ENCODE assay signal across 8 cellular contexts in genomic region chr1:64268653-64269557, GRCh38.
DNase-seq lines count a peak whose midpoint lies in the region; TF ChIP-seq lines count a peak whose summit lies in the region.

No MANE protein-coding gene starts in this region.

- H3K56ac ChIP-seq in H9 (ENCODE audit: insufficient read length, low read depth, low read length) = no peak overlapping the region

- no peak overlapping the region for H2BK120ac ChIP-seq in H9 (ENCODE audit: low read depth, low read length, poor library complexity, severe bottlenecking)

- no peak overlapping the region for H3K14ac ChIP-seq in H9 (ENCODE audit: insufficient read depth, low read length)

- H3K23ac ChIP-seq in H9 (ENCODE audit: insufficient read length, low read depth, low read length) = no peak overlapping the region

- TF ChIP-seq CTCF in H9 (conservative IDR thresholded peaks at IDR 0.05) (peak; percentile 94), astrocyte of the spinal cord (IDR thresholded peaks at IDR 0.05; ENCODE audit: low read depth, low read length) (peak; percentile 67)

- H3K9me3 Mint-ChIP-seq in H9 = peaks cover 11 to 16% of the 10 kb centered on the region in 2 experiments

- in situ Hi-C loops in astrocyte of the spinal cord (cut with HindIII; ENCODE audit: low sequenced_read_pairs) = no loop called here

- H4K91ac ChIP-seq in H9 (ENCODE audit: insufficient read length, low read depth, low read length) = no peak overlapping the region

- H2BK15ac ChIP-seq in H9 (ENCODE audit: low read depth, low read length) = no peak overlapping the region

- H3K4me2 ChIP-seq in H9 (ENCODE audit: insufficient read depth, insufficient read length, low read length) = no peak overlapping the region

- no peak overlapping the region for H2AK5ac ChIP-seq in H9 (ENCODE audit: insufficient read length, low read length)

- no peak overlapping the region for H2BK12ac ChIP-seq in H9 (ENCODE audit: insufficient read length, low read depth, low read length)

- peaks cover 2% of the 10 kb centered on the region; the same call in 1 of the 2 replicates for H3K4me1 ChIP-seq in H9 (ENCODE audit: insufficient read depth, low read length)
- H3K4me1 ChIP-seq in iPS DF 6.9 (ENCODE audit: control insufficient read depth, insufficient read depth, low read length) = no peaks in the 10 kb centered on the region

- H3K79me1 ChIP-seq in H9 (ENCODE audit: insufficient read depth, low read depth, low read length, poor library complexity, severe bottlenecking) = no peaks in the 10 kb centered on the region

- H3K27ac ChIP-seq in H9 (ENCODE audit: insufficient read length, low read depth, low read length) = no peak overlapping the region
- H3K27ac ChIP-seq in iPS DF 6.9 (ENCODE audit: low read length) = no peak overlapping the region

- DNase-seq in DMS 273 treated with DMSO at 0.1 percent for 48 hours (lab: John Stamatoyannopoulos, UW) (peak; percentile 34), H9 (peak; percentile 58), NCI-H146 treated with DMSO at 0.1 percent for 48 hours (lab: John Stamatoyannopoulos, UW; ENCODE audit: unreplicated experiment) (peak; percentile 61), T-helper 2 cell (peak in 3 of 5 experiments; percentile 21 to 64 (median 38)), astrocyte of the spinal cord (ENCODE audit: low read depth, low spot score) (peak; percentile 82), iPS DF 6.9 (ENCODE audit: low read depth, low spot score) (peak; percentile 39), GOT3 (lab: John Stamatoyannopoulos, UW) (no peak)
- DNase-seq in stimulated activated CD4-positive, alpha-beta T cell treated with anti-CD3 and anti-CD28 coated beads, Interleukin-15, amount 100 ng/mL, for 1 hour (ENCODE audit: low read depth in 1 of 2, low spot score in 1 of 2) = peak; percentile 3 to 8

- H3K36me3 Mint-ChIP-seq in H9 (ENCODE audit: insufficient read depth in 1 of 3, low read depth in 3 of 3) = peaks cover 8 to 13% (median 12%) of the 10 kb centered on the region in 3 experiments

- H3K36me3 ChIP-seq in iPS DF 6.9 (ENCODE audit: control insufficient read depth, insufficient read depth, low read length) = no peaks in the 10 kb centered on the region

- no peaks in the 10 kb centered on the region; the same call in 1 of the 2 replicates for H3K27me3 Mint-ChIP-seq in H9 (ENCODE audit: low read depth)

- H3K27ac Mint-ChIP-seq in H9 = no peak overlapping the region

- no peaks in the 10 kb centered on the region for H4K20me1 ChIP-seq in H9 (ENCODE audit: control insufficient read depth, insufficient read depth, insufficient read length)

- no peak overlapping the region for H3K9ac ChIP-seq in H9 (ENCODE audit: extremely low read depth, insufficient read length, low read length)

- no peaks in the 10 kb centered on the region for H3K79me2 ChIP-seq in H9 (ENCODE audit: insufficient read depth, low read length)

- H3K4me3 Mint-ChIP-seq in H9 = no peak overlapping the region

- H3K9me3 ChIP-seq in H9 (ENCODE audit: control insufficient read depth, low read depth, low read length) = no peaks in the 10 kb centered on the region
- no peaks in the 10 kb centered on the region for H3K9me3 ChIP-seq in iPS DF 6.9 (ENCODE audit: control insufficient read depth, insufficient read depth, low read length)

- H4K5ac ChIP-seq in H9 (ENCODE audit: insufficient read length, low read depth, low read length) = no peak overlapping the region

- H2AFZ ChIP-seq in H9 (ENCODE audit: low read length) = no peak overlapping the region

- WGBS in H9 (ENCODE audit: extremely low coverage, insufficient read length, low lambda C conversion rate) = no CpG with 5 or more reads among the region's 23 CpGs
- WGBS in iPS DF 6.9 (ENCODE audit: insufficient coverage, insufficient read length) = no CpG with 5 or more reads among the region's 23 CpGs

- H3K4me1 Mint-ChIP-seq in H9 = peaks cover 3 to 4% of the 10 kb centered on the region in 2 experiments; a peak in 3 of 4 replicates

- H3K4me3 ChIP-seq in astrocyte of the spinal cord (ENCODE audit: low read depth, low read length) (no peak overlapping the region), iPS DF 6.9 (ENCODE audit: low read length) (no peak overlapping the region)

- H3K27me3 ChIP-seq in H9 (ENCODE audit: insufficient read depth, low read length) = no peaks in the 10 kb centered on the region
- no peaks in the 10 kb centered on the region for H3K27me3 ChIP-seq in iPS DF 6.9 (ENCODE audit: control insufficient read depth, insufficient read depth, low read length)

- no peak overlapping the region for H3K4ac ChIP-seq in H9 (ENCODE audit: low read depth, low read length)

- H3K18ac ChIP-seq in H9 (ENCODE audit: insufficient read length, low read depth, low read length) = no peak overlapping the region

- no peak overlapping the region for H2BK5ac ChIP-seq in H9 (ENCODE audit: insufficient read length, low read length)

- H2BK20ac ChIP-seq in H9 (ENCODE audit: low read depth, low read length, poor library complexity, severe bottlenecking) = no peak overlapping the region

- H3K23me2 ChIP-seq in H9 (ENCODE audit: insufficient read length, low read depth, low read length, poor library complexity, severe bottlenecking) = no peaks in the 10 kb centered on the region

- H4K8ac ChIP-seq in H9 (replicated peaks; ENCODE audit: insufficient read length, low read depth, low read length) = no peak overlapping the region

- H3T11ph ChIP-seq in H9 (ENCODE audit: low read length) = no peak overlapping the region
